Comparison of ENCODE assay signal across 5 cellular contexts in the genomic region with DNA sequence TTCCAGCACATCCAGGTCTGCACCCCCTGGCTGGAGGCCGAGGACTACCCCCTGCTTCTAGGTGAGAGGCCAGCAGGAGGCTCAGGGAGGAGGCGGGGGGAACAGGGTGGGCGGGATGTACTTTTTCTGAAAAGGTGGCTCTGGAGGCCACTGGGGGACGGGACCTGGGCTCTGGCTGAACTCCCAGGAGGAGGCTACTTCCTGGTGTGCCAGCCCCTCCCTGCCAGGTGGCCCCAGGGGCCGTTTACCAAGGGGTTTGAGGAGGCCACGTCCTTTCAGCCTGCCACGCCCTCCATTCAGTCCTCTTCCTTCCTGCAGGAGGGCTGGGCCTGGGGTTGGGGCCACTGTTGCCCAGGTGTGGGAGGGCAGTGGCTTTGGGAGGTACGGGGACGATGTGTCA. TPM values are rescaled to one million over a fixed set of nuclear protein-coding genes. Genes with fewer than 3 reads are reported as not detected.
"Had no signal": no experiment of that assay in that cellular context is flagged by ENCODE, and none has a peak within 500 bp of the region (broad histone marks: within the 10 kb centered on the region; RNA-seq: fewer than 3 reads in every experiment).

No MANE protein-coding gene starts in this region.

RNA-seq across cellular contexts. Expression of gene C16orf89, which starts 15.2 kb away (rescaled TPM):
- total RNA-seq: naive thymus-derived CD4-positive, alpha-beta T cell; natural killer cell; osteoblast; pulmonary artery endothelial cell; smooth muscle cell had no signal
